ENCODE assay signal across 35 cellular contexts in genomic region chr6:150372051-150372450, GRCh38. TPM values are rescaled to one million over a fixed set of nuclear protein-coding genes. Genes with fewer than 3 reads are reported as not detected.
"Had no signal": no experiment of that assay in that cellular context is flagged by ENCODE, and none has a peak within 500 bp of the region (broad histone marks: within the 10 kb centered on the region; RNA-seq: fewer than 3 reads in every experiment).

No MANE protein-coding gene starts in this region.

- H3K27ac ChIP-seq: RWPE1, WERI-Rb-1 had no signal

- H3K36me3 ChIP-seq: WERI-Rb-1 had no signal

- DNase-seq: activated CD4-positive, alpha-beta T cell treated with anti-CD3 and anti-CD28 coated beads for 1 hour; activated CD4-positive, alpha-beta T cell treated with anti-CD3 and anti-CD28 coated beads for 48 hours; activated CD4-positive, CD25-positive, alpha-beta regulatory T cell; activated CD8-positive, alpha-beta T cell treated with anti-CD3 and anti-CD28 coated beads for 36 hours; activated gamma-delta T cell; activated naive CD4-positive, alpha-beta T cell treated with Interleukin-2 at 50 U/mL for 16 hours; activated naive CD8-positive, alpha-beta T cell treated with anti-CD3 and anti-CD28 coated beads, Interleukin-2, amount 10 ng/mL, durations not matched to agents 7 days and 5 days; activated T-cell treated with anti-CD3 and anti-CD28 coated beads, Interleukin-2, amount 50 U/mL, for 1 hour; activated T-cell treated with anti-CD3 and anti-CD28 coated beads, Interleukin-2, amount 50 U/mL, for 72 hours; amygdala; caudate nucleus; cerebellar nuclear complex; Karpas-422; KBM-7; NCI-H1048; NCI-H1436 treated with DMSO at 0.1 percent for 48 hours; NCI-H1694 treated with DMSO at 0.1 percent for 48 hours; NCI-H2029; NCI-H510A; NCI-H526; NCI-H748 treated with DMSO at 0.1 percent for 48 hours; NK-92 treated with Interleukin-12 subunit alpha and Interleukin-12 subunit beta, amount 100 ng/mL, for 24 hours; PC-3; SIG-M5; T1000; WERI-Rb-1 had no signal

RNA-seq across cellular contexts. Expression of gene IYD, which starts 3.2 kb away (rescaled TPM):
- total RNA-seq: activated CD8-positive, alpha-beta memory T cell treated with anti-CD3 and anti-CD28 coated beads for 36 hours; activated CD8-positive, alpha-beta T cell treated with anti-CD3 and anti-CD28 coated beads for 36 hours; activated naive CD8-positive, alpha-beta T cell treated with anti-CD3 and anti-CD28 coated beads, Interleukin-2, amount 10 ng/mL, durations not matched to agents 7 days and 5 days; activated T-cell treated with anti-CD3 and anti-CD28 coated beads, Interleukin-2, amount 50 U/mL, for 72 hours; activated T-helper 2 cell treated with anti-CD3 and anti-CD28 coated beads, Interferon-gamma antibody, Interleukin-2, Interleukin-4, amounts not matched to agents 10 μg/mL and 5 μg/mL and 100 μg/mL, durations not matched to agents 14 hours and 24 hours and 36 hours; bronchial epithelial cell; MCF 10A; Right ventricle myocardium inferior; SK-MEL-5; T-helper 1 cell treated with Interleukin-12 subunit alpha and Interleukin-12 subunit beta and Interleukin-4 antibody, amounts not matched to agents 30 ng/mL and 1 ng/mL, for 36 hours; T-helper 2 cell treated with Interferon-gamma antibody and Interleukin-4, amounts not matched to agents 100 ng/mL and 5 ng/mL, for 36 hours had no signal
